19 cellular contexts compared by ENCODE assay signal in the genomic region with DNA sequence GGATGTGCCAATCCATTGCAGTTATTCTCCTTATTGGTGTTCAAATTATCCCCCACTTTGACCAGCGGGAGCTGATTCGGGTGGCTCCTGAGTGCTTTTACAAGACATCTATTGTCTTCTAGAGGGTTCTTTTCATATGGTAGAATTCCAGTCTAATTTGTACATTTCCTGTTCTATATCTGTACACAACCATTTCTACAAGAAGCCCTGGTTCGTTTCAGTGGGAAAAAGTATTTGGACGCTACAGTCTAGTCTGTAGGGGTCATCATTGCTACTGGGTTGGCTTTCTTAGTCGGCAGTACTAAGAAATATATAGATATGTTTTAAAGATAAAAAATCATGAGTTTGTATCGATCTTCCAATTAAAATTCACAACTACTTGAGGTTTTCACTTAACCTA.
DNase-seq lines count a peak whose midpoint lies in the region; TF ChIP-seq lines count a peak whose summit lies in the region.
"Had no signal": no experiment of that assay in that cellular context is flagged by ENCODE, and none has a peak within 500 bp of the region (broad histone marks: within the 10 kb centered on the region; RNA-seq: fewer than 3 reads in every experiment).

No MANE protein-coding gene starts in this region.

- POLR2A ChIA-PET in AG04450 (lab: Yijun Ruan, JAX) = no interaction called here

- in situ Hi-C loops in transverse colon (cut with MboI; ENCODE audit: low pct_ligation_motif_present in 1 of 4, low pct_unique_long_range_greater_than_20kb in 1 of 4, low sequenced_read_pairs in 3 of 4) = no loop called here

- DNase-seq in AG04450 (ENCODE audit: low read depth, low spot score) = no peak
- peak; percentile 7 for DNase-seq in NCI-H460 (ENCODE audit: extremely low read depth, low read depth)
- DNase-seq in dermis blood vessel endothelial cell = peak; percentile 45
- DNase-seq in lung microvascular endothelial cell (ENCODE audit: low read depth in 2 of 2) = peak; percentile 1 to 60
- no peak for DNase-seq in NCI-H69 (lab: John Stamatoyannopoulos, UW)
- no peak for DNase-seq in activated naive CD4-positive, alpha-beta T cell treated with Interleukin-2 at 50 U/mL for 16 hours
- no peak for DNase-seq in activated CD4-positive, CD25-positive, alpha-beta regulatory T cell (lab: John Stamatoyannopoulos, UW)
- no peak for DNase-seq in transverse colon
- DNase-seq: activated CD8-positive, alpha-beta memory T cell treated with anti-CD3 and anti-CD28 coated beads, Interleukin-2, amount 50 U/mL, for 48 hours; activated effector memory CD4-positive, alpha-beta T cell treated with Interleukin-2 at 50 U/mL for 16 hours; DMS 273 treated with DMSO at 0.1 percent for 48 hours; glutamatergic neuron; IMR-90; NCI-H774; SJCRH30; stimulated activated CD4-positive, alpha-beta T cell treated with anti-CD3 and anti-CD28 coated beads, Interleukin-12 subunit alpha, Interleukin-12 subunit beta, amount 100 ng/mL, for 4 hours; stimulated activated CD8-positive, alpha-beta memory T cell treated with anti-CD3 and anti-CD28 coated beads, Interleukin-4, amount 100 ng/mL, for 48 hours; T-helper 17 cell had no signal

- no peaks in the 10 kb centered on the region for H3K27me3 ChIP-seq in AG04450 (ENCODE audit: control insufficient read depth, insufficient read depth, low read length)
- no peaks in the 10 kb centered on the region for H3K27me3 ChIP-seq in transverse colon
- H3K27me3 ChIP-seq: SJCRH30, vagina had no signal

- CTCF ChIA-PET in AG04450 (lab: Charles Lee) = no interaction called here

- no peaks in the 10 kb centered on the region for H3K4me1 ChIP-seq in transverse colon
- H3K4me1 ChIP-seq: SJCRH30, vagina had no signal

- H3K4me3 ChIP-seq in AG04450 (ENCODE audit: low read depth, low read length) = no peak overlapping the region
- H3K4me3 ChIP-seq in transverse colon = no peak overlapping the region
- H3K4me3 ChIP-seq: SJCRH30, vagina had no signal

- no peak for TF ChIP-seq POLR2A in transverse colon (IDR thresholded peaks at IDR 0.05)

- 0 out of 2 replicates have a peak, but pooled peaks have one; percentile 6 for TF ChIP-seq CTCF in AG04450 (IDR thresholded peaks at IDR 0.05; ENCODE audit: low read depth, low read length)
- TF ChIP-seq CTCF in transverse colon (IDR thresholded peaks at IDR 0.05) = no peak

- H3K36me3 ChIP-seq in transverse colon = no peaks in the 10 kb centered on the region
- H3K36me3 ChIP-seq: SJCRH30, vagina had no signal

- H3K9me3 ChIP-seq in AG04450 (ENCODE audit: control insufficient read depth, insufficient read depth, low read length) (no peaks in the 10 kb centered on the region), transverse colon (no peaks in the 10 kb centered on the region)
- H3K9me3 ChIP-seq: vagina had no signal

- no peak overlapping the region for H3K27ac ChIP-seq in AG04450 (ENCODE audit: low read depth, low read length)
- H3K27ac ChIP-seq in transverse colon = no peak overlapping the region
- H3K27ac ChIP-seq: SJCRH30, vagina had no signal

- intact Hi-C loops in transverse colon (cut with DNase I; ENCODE audit: low total_unique reads) = no loop called here

- WGBS in transverse colon (ENCODE audit: low coverage in 1 of 2), 2 donors = 62% methylated on average over 6 of the region's 6 CpGs

- TF ChIP-seq EP300 in transverse colon (IDR thresholded peaks at IDR 0.05; ENCODE audit: low read depth) = no peak

Comparison
In these comparisons a context has a peak if more than half of its experiments do, and no peak if none do; other contexts are left out.
1. DNase-seq: peak in NCI-H460 (single experiment), dermis blood vessel endothelial cell (single experiment) and lung microvascular endothelial cell (2 of 2); none in AG04450 (single experiment), NCI-H69 (single experiment), activated naive CD4-positive, alpha-beta T cell treated with Interleukin-2 at 50 U/mL for 16 hours (single experiment), activated CD4-positive, CD25-positive, alpha-beta regulatory T cell (0 of 4) and transverse colon (single experiment).